ENCODE assay signal across 31 cellular contexts in the genomic region with DNA sequence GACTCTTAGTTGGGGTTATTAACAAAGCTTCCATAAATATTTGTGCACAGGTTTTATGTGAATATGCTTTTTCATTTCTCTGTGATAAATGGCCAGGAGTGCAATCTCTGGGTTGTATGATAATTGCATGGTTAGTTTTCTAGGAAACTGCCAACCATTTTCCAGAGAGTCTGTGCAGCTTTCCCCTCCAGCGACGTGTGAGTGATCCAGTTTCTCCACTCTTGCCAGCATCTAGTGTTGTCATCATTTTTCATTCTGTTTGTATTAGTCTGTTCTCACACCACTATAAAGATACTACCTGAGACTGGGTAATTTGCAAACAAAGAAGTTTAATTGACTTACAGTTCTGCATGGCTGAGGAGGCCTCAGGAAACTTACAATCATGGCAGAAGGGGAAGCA.
"Had no signal": no experiment of that assay in that cellular context is flagged by ENCODE, and none has a peak within 500 bp of the region (broad histone marks: within the 10 kb centered on the region; RNA-seq: fewer than 3 reads in every experiment).

No MANE protein-coding gene starts in this region.

- H3K27ac Mint-ChIP-seq: activated CD4-positive, alpha-beta memory T cell treated with anti-CD3 and anti-CD28 coated beads, Interleukin-2, amount 10 ng/mL, durations not matched to agents 7 days and 5 days; activated CD4-positive, alpha-beta T cell treated with anti-CD3 and anti-CD28 coated beads for 36 hours; activated CD4-positive, alpha-beta T cell treated with anti-CD3 and anti-CD28 coated beads, Interleukin-2, amount 10 ng/mL, durations not matched to agents 7 days and 5 days; activated CD8-positive, alpha-beta memory T cell treated with anti-CD3 and anti-CD28 coated beads, Interleukin-2, amount 10 ng/mL, durations not matched to agents 7 days and 5 days; activated CD8-positive, alpha-beta T cell treated with anti-CD3 and anti-CD28 coated beads, Interleukin-2, amount 10 ng/mL, durations not matched to agents 7 days and 5 days; activated naive CD4-positive, alpha-beta T cell treated with anti-CD3 and anti-CD28 coated beads, Interleukin-2, amount 10 ng/mL, durations not matched to agents 7 days and 5 days; activated naive CD4-positive, alpha-beta T cell treated with anti-CD3 and anti-CD28 coated beads, Interleukin-2, amount 50 U/mL, for 24 hours; activated naive CD8-positive, alpha-beta T cell; activated naive CD8-positive, alpha-beta T cell treated with anti-CD3 and anti-CD28 coated beads, Interleukin-2, amount 10 ng/mL, durations not matched to agents 7 days and 5 days; activated naive CD8-positive, alpha-beta T cell treated with anti-CD3 and anti-CD28 coated beads, Interleukin-2, amount 50 U/mL, for 24 hours; activated T-cell treated with anti-CD3 and anti-CD28 coated beads, Interleukin-2, amount 50 U/mL, for 24 hours; activated T-helper 2 cell treated with anti-CD3 and anti-CD28 coated beads, Interferon-gamma antibody, Interleukin-2, Interleukin-4, amounts not matched to agents 10 μg/mL and 5 μg/mL and 100 μg/mL, durations not matched to agents 14 hours and 24 hours and 36 hours; brain; T-cell; T-helper 17 cell; WTC11 had no signal

- H3K36me3 ChIP-seq: ascending aorta, WERI-Rb-1 had no signal

- H3K4me1 Mint-ChIP-seq: activated CD4-positive, alpha-beta memory T cell treated with anti-CD3 and anti-CD28 coated beads, Interleukin-2, amount 10 ng/mL, durations not matched to agents 7 days and 5 days; activated CD4-positive, alpha-beta T cell treated with anti-CD3 and anti-CD28 coated beads for 36 hours; activated CD4-positive, alpha-beta T cell treated with anti-CD3 and anti-CD28 coated beads, Interleukin-2, amount 10 ng/mL, durations not matched to agents 7 days and 5 days; activated CD8-positive, alpha-beta memory T cell treated with anti-CD3 and anti-CD28 coated beads, Interleukin-2, amount 10 ng/mL, durations not matched to agents 7 days and 5 days; activated naive CD4-positive, alpha-beta T cell treated with anti-CD3 and anti-CD28 coated beads, Interleukin-2, amount 10 ng/mL, durations not matched to agents 7 days and 5 days; activated naive CD4-positive, alpha-beta T cell treated with anti-CD3 and anti-CD28 coated beads, Interleukin-2, amount 50 U/mL, for 24 hours; activated naive CD8-positive, alpha-beta T cell treated with anti-CD3 and anti-CD28 coated beads, Interleukin-2, amount 10 ng/mL, durations not matched to agents 7 days and 5 days; activated naive CD8-positive, alpha-beta T cell treated with anti-CD3 and anti-CD28 coated beads, Interleukin-2, amount 50 U/mL, for 24 hours; brain; T-cell; T-helper 17 cell; WTC11 had no signal

- H3K4me3 ChIP-seq: ascending aorta had no signal

- H3K27me3 Mint-ChIP-seq: activated CD4-positive, alpha-beta memory T cell treated with anti-CD3 and anti-CD28 coated beads, Interleukin-2, amount 10 ng/mL, durations not matched to agents 7 days and 5 days; activated CD8-positive, alpha-beta memory T cell treated with anti-CD3 and anti-CD28 coated beads, Interleukin-2, amount 10 ng/mL, durations not matched to agents 7 days and 5 days; activated naive CD8-positive, alpha-beta T cell; activated naive CD8-positive, alpha-beta T cell treated with anti-CD3 and anti-CD28 coated beads, Interleukin-2, amount 50 U/mL, for 24 hours; T-cell had no signal

- DNase-seq: activated CD4-positive, alpha-beta memory T cell treated with anti-CD3 and anti-CD28 coated beads, Interleukin-2, amount 10 ng/mL, durations not matched to agents 7 days and 5 days; activated CD4-positive, alpha-beta T cell treated with anti-CD3 and anti-CD28 coated beads for 1 hour; activated CD4-positive, alpha-beta T cell treated with anti-CD3 and anti-CD28 coated beads for 36 hours; activated CD4-positive, alpha-beta T cell treated with anti-CD3 and anti-CD28 coated beads for 48 hours; activated CD4-positive, alpha-beta T cell treated with anti-CD3 and anti-CD28 coated beads, Interleukin-2, amount 10 ng/mL, durations not matched to agents 7 days and 5 days; activated CD4-positive, alpha-beta T cell treated with anti-CD3 and anti-CD28 coated beads, Interleukin-2, amount 50 U/mL, for 48 hours; activated CD4-positive, CD25-positive, alpha-beta regulatory T cell; activated CD8-positive, alpha-beta memory T cell treated with anti-CD3 and anti-CD28 coated beads for 24 hours; activated CD8-positive, alpha-beta memory T cell treated with anti-CD3 and anti-CD28 coated beads, Interleukin-2, amount 10 ng/mL, durations not matched to agents 7 days and 5 days; activated CD8-positive, alpha-beta memory T cell treated with anti-CD3 and anti-CD28 coated beads, Interleukin-2, amount 50 U/mL, for 48 hours; activated CD8-positive, alpha-beta T cell treated with anti-CD3 and anti-CD28 coated beads, Interleukin-2, amount 10 ng/mL, durations not matched to agents 7 days and 5 days; activated effector memory CD4-positive, alpha-beta T cell treated with Interleukin-2 at 50 U/mL for 16 hours; activated gamma-delta T cell; activated naive CD4-positive, alpha-beta T cell treated with anti-CD3 and anti-CD28 coated beads, Interleukin-2, amount 10 ng/mL, durations not matched to agents 7 days and 5 days; activated naive CD4-positive, alpha-beta T cell treated with Interleukin-2 at 50 U/mL for 16 hours; activated naive CD8-positive, alpha-beta T cell treated with anti-CD3 and anti-CD28 coated beads, Interleukin-2, amount 10 ng/mL, durations not matched to agents 7 days and 5 days; activated naive CD8-positive, alpha-beta T cell treated with anti-CD3 and anti-CD28 coated beads, Interleukin-2, amount 50 U/mL, for 24 hours; activated T-cell treated with anti-CD3 and anti-CD28 coated beads, Interleukin-2, amount 50 U/mL, for 24 hours; activated T-cell treated with anti-CD3 and anti-CD28 coated beads, Interleukin-2, amount 50 U/mL, for 48 hours; amygdala; anterior cingulate cortex; central memory CD4-positive, alpha-beta T cell; T-cell; T-helper 17 cell; WERI-Rb-1 had no signal

- H3K36me3 Mint-ChIP-seq: activated CD8-positive, alpha-beta memory T cell treated with anti-CD3 and anti-CD28 coated beads, Interleukin-2, amount 10 ng/mL, durations not matched to agents 7 days and 5 days; activated naive CD4-positive, alpha-beta T cell treated with anti-CD3 and anti-CD28 coated beads, Interleukin-2, amount 10 ng/mL, durations not matched to agents 7 days and 5 days; activated naive CD4-positive, alpha-beta T cell treated with anti-CD3 and anti-CD28 coated beads, Interleukin-2, amount 50 U/mL, for 24 hours; activated naive CD8-positive, alpha-beta T cell; activated naive CD8-positive, alpha-beta T cell treated with anti-CD3 and anti-CD28 coated beads, Interleukin-2, amount 10 ng/mL, durations not matched to agents 7 days and 5 days; brain; T-cell had no signal

- H3K9me3 Mint-ChIP-seq: activated CD4-positive, alpha-beta memory T cell treated with anti-CD3 and anti-CD28 coated beads, Interleukin-2, amount 10 ng/mL, durations not matched to agents 7 days and 5 days; activated CD4-positive, alpha-beta T cell treated with anti-CD3 and anti-CD28 coated beads, Interleukin-2, amount 10 ng/mL, durations not matched to agents 7 days and 5 days; activated naive CD4-positive, alpha-beta T cell treated with anti-CD3 and anti-CD28 coated beads, Interleukin-2, amount 10 ng/mL, durations not matched to agents 7 days and 5 days; activated naive CD4-positive, alpha-beta T cell treated with anti-CD3 and anti-CD28 coated beads, Interleukin-2, amount 50 U/mL, for 24 hours; activated naive CD8-positive, alpha-beta T cell treated with anti-CD3 and anti-CD28 coated beads, Interleukin-2, amount 10 ng/mL, durations not matched to agents 7 days and 5 days; activated naive CD8-positive, alpha-beta T cell treated with anti-CD3 and anti-CD28 coated beads, Interleukin-2, amount 50 U/mL, for 24 hours; activated T-cell treated with anti-CD3 and anti-CD28 coated beads, Interleukin-2, amount 50 U/mL, for 24 hours; activated T-helper 2 cell treated with anti-CD3 and anti-CD28 coated beads, Interferon-gamma antibody, Interleukin-2, Interleukin-4, amounts not matched to agents 10 μg/mL and 5 μg/mL and 100 μg/mL, durations not matched to agents 14 hours and 24 hours and 36 hours; T-cell had no signal

- H3K27me3 ChIP-seq: ascending aorta had no signal

- H3K9me3 ChIP-seq: ascending aorta had no signal

- H3K4me3 Mint-ChIP-seq: activated CD4-positive, alpha-beta memory T cell treated with anti-CD3 and anti-CD28 coated beads, Interleukin-2, amount 10 ng/mL, durations not matched to agents 7 days and 5 days; activated CD4-positive, alpha-beta T cell treated with anti-CD3 and anti-CD28 coated beads for 36 hours; activated CD4-positive, alpha-beta T cell treated with anti-CD3 and anti-CD28 coated beads, Interleukin-2, amount 10 ng/mL, durations not matched to agents 7 days and 5 days; activated CD8-positive, alpha-beta memory T cell treated with anti-CD3 and anti-CD28 coated beads, Interleukin-2, amount 10 ng/mL, durations not matched to agents 7 days and 5 days; activated CD8-positive, alpha-beta T cell treated with anti-CD3 and anti-CD28 coated beads, Interleukin-2, amount 10 ng/mL, durations not matched to agents 7 days and 5 days; activated naive CD4-positive, alpha-beta T cell treated with anti-CD3 and anti-CD28 coated beads, Interleukin-2, amount 10 ng/mL, durations not matched to agents 7 days and 5 days; activated naive CD4-positive, alpha-beta T cell treated with anti-CD3 and anti-CD28 coated beads, Interleukin-2, amount 50 U/mL, for 24 hours; activated naive CD8-positive, alpha-beta T cell; activated naive CD8-positive, alpha-beta T cell treated with anti-CD3 and anti-CD28 coated beads, Interleukin-2, amount 10 ng/mL, durations not matched to agents 7 days and 5 days; activated naive CD8-positive, alpha-beta T cell treated with anti-CD3 and anti-CD28 coated beads, Interleukin-2, amount 50 U/mL, for 24 hours; activated T-cell treated with anti-CD3 and anti-CD28 coated beads, Interleukin-2, amount 50 U/mL, for 24 hours; brain; T-cell; T-helper 17 cell; WTC11 had no signal

- H3K4me1 ChIP-seq: ascending aorta had no signal

- H3K27ac ChIP-seq: ascending aorta, WERI-Rb-1 had no signal
